17 cellular contexts compared by ENCODE assay signal in genomic region chr4:103272174-103272573, GRCh38.
DNase-seq lines count a peak whose midpoint lies in the region; ATAC-seq and TF ChIP-seq lines count a peak whose summit lies in the region.
"Had no signal": no experiment of that assay in that cellular context is flagged by ENCODE, and none has a peak within 500 bp of the region (broad histone marks: within the 10 kb centered on the region; RNA-seq: fewer than 3 reads in every experiment).

No MANE protein-coding gene starts in this region.

- intact Hi-C loops in prostate gland (cut with DNase I): no loop called here

- H3K27me3 ChIP-seq in prostate gland (replicated peaks; ENCODE audit: insufficient read depth) (no peaks in the 10 kb centered on the region), suprapubic skin (no peaks in the 10 kb centered on the region)
- H3K27me3 ChIP-seq: BE2C had no signal

- TF ChIP-seq CTCF in 22Rv1 (IDR thresholded peaks at IDR 0.05) (no peak), VCaP (conservative IDR thresholded peaks at IDR 0.05) (no peak), prostate gland (IDR thresholded peaks at IDR 0.05) (no peak), suprapubic skin (IDR thresholded peaks at IDR 0.05) (no peak)

- H3K9me3 ChIP-seq in prostate gland (no peaks in the 10 kb centered on the region), suprapubic skin (peaks cover 3% of the 10 kb centered on the region)
- H3K9me3 ChIP-seq: A549, BE2C had no signal

- H3K27ac ChIP-seq in 22Rv1 (peak overlapping the region; percentile 53), VCaP (peak overlapping the region; percentile 74), prostate gland (no peak overlapping the region), suprapubic skin (no peak overlapping the region)
- H3K27ac ChIP-seq: A549, C4-2B, GM23248, HL-60 had no signal

- no peak overlapping the region for H3K4me3 ChIP-seq in prostate gland
- no peak overlapping the region for H3K4me3 ChIP-seq in suprapubic skin
- H3K4me3 ChIP-seq: A549, GM23248 had no signal

- TF ChIP-seq EP300 in suprapubic skin (IDR thresholded peaks at IDR 0.05): no peak

- TF ChIP-seq POLR2A in prostate gland (IDR thresholded peaks at IDR 0.05) (no peak), suprapubic skin (IDR thresholded peaks at IDR 0.05) (no peak)

- DNase-seq in NCI-H2029 (lab: John Stamatoyannopoulos, UW) (peak; percentile 75), prostate gland (ENCODE audit: low spot score) (peak; percentile 17), suprapubic skin (ENCODE audit: low spot score in 2 of 2) (no peak), midbrain (lab: John Stamatoyannopoulos, UW) (no peak)
- DNase-seq: BE2C; CD4-positive, alpha-beta memory T cell; DMS153; GF-D8; GM23248; IMR-90 had no signal

- no peak for ATAC-seq in GM19351 (IDR thresholded peaks at IDR 0.05; ENCODE audit: unreplicated experiment)
- ATAC-seq: A549, HCT116 had no signal

- H3K36me3 ChIP-seq in prostate gland (no peaks in the 10 kb centered on the region), suprapubic skin (no peaks in the 10 kb centered on the region)
- H3K36me3 ChIP-seq: BE2C had no signal

- no peaks in the 10 kb centered on the region for H3K4me1 ChIP-seq in prostate gland (replicated peaks)
- no peaks in the 10 kb centered on the region for H3K4me1 ChIP-seq in suprapubic skin
- H3K4me1 ChIP-seq: A549, BE2C had no signal

Comparison
In these comparisons a context has a peak if more than half of its experiments do, and no peak if none do; other contexts are left out.
1. H3K27ac ChIP-seq: peak in 22Rv1 (single experiment) and VCaP (single experiment); none in prostate gland (0 of 2) and suprapubic skin (single experiment).
2. DNase-seq: peak in NCI-H2029 (single experiment) and prostate gland (single experiment); none in suprapubic skin (0 of 2) and midbrain (single experiment).